Comparison of ENCODE assay signal across 1 cellular context in genomic region chr15:34240537-34240936, GRCh38.
TF ChIP-seq lines count a peak whose summit lies in the region.

No MANE protein-coding gene starts in this region.

TF ChIP-seq in GM23338, 12 proteins besides CTCF, POLR2A, EP300 and RAD21 (continued from another document):
- TF ChIP-seq ZNF462 (CRISPR knock-in tag; IDR thresholded peaks at IDR 0.05), result no peak
